Comparison of ENCODE assay signal across 9 cellular contexts in genomic region chr10:70672993-70673928, GRCh38. TPM values are rescaled to one million over a fixed set of nuclear protein-coding genes. Genes with fewer than 3 reads are reported as not detected.
DNase-seq lines count a peak whose midpoint lies in the region; ATAC-seq and TF ChIP-seq lines count a peak whose summit lies in the region.
"Had no signal": no experiment of that assay in that cellular context is flagged by ENCODE, and none has a peak within 500 bp of the region (broad histone marks: within the 10 kb centered on the region; RNA-seq: fewer than 3 reads in every experiment).

No MANE protein-coding gene starts in this region.

- TF ChIP-seq CTCF in AG04450 (IDR thresholded peaks at IDR 0.05; ENCODE audit: low read depth, low read length) (no peak), IMR-90 (conservative IDR thresholded peaks at IDR 0.05; ENCODE audit: low read depth, low read length) (no peak), chondrocyte (IDR thresholded peaks at IDR 0.05) (no peak), mucosa of descending colon (IDR thresholded peaks at IDR 0.05) (no peak)

- H2BK5ac ChIP-seq in IMR-90 (ENCODE audit: low read depth, low read length, poor library complexity, severe bottlenecking), result no peak overlapping the region

- peaks cover 4% of the 10 kb centered on the region for H3K27me3 ChIP-seq in AG04450 (ENCODE audit: control insufficient read depth, insufficient read depth, low read length)
- peaks cover 10% of the 10 kb centered on the region for H3K27me3 ChIP-seq in IMR-90 (ENCODE audit: control insufficient read depth, insufficient read depth, low read length)

- peak; percentile 72 for DNase-seq in AG04450 (ENCODE audit: low read depth, low spot score)
- DNase-seq in IMR-90, result peak; percentile 75
- DNase-seq in chondrocyte (ENCODE audit: low spot score), result peak; percentile 79
- peak in 2 of 3 donors; percentile 24 to 45 for DNase-seq in mucosa of descending colon
- no peak for DNase-seq in activated gamma-delta T cell (lab: John Stamatoyannopoulos, UW)
- DNase-seq in activated CD8-positive, alpha-beta memory T cell treated with anti-CD3 and anti-CD28 coated beads, Interleukin-2, amount 50 U/mL, for 48 hours, result no peak

- H4K8ac ChIP-seq in IMR-90 (ENCODE audit: low read depth in 2 of 2, low read length in 2 of 2), result no peak overlapping the region; a peak in 1 of 4 replicates

- peak overlapping the region; percentile 48; the same call in 1 of the 3 replicates for H2BK15ac ChIP-seq in IMR-90 (ENCODE audit: low read depth, low read length)

- no peaks in the 10 kb centered on the region for H3K36me3 ChIP-seq in IMR-90 (ENCODE audit: control insufficient read depth, insufficient read depth, low read length)
- no peaks in the 10 kb centered on the region for H3K36me3 ChIP-seq in mucosa of descending colon (ENCODE audit: low read depth)

- ATAC-seq in IMR-90 (ENCODE audit: low read depth) (peak; percentile 70), mucosa of descending colon (peak; percentile 25), GM19452 (IDR thresholded peaks at IDR 0.05; ENCODE audit: unreplicated experiment) (no peak), GM21447 (IDR thresholded peaks at IDR 0.05; ENCODE audit: unreplicated experiment) (no peak)

- no peaks in the 10 kb centered on the region for H3K79me1 ChIP-seq in IMR-90 (ENCODE audit: low read depth in 1 of 2, low read length in 2 of 2)

- peak overlapping the region; percentile 90 for H3K27ac Mint-ChIP-seq in chondrocyte (ENCODE audit: unreplicated experiment)

- no peak overlapping the region for H4K5ac ChIP-seq in IMR-90 (ENCODE audit: low read depth, low read length)

- peak overlapping the region; percentile 61 for H3K4ac ChIP-seq in IMR-90 (ENCODE audit: low read depth, low read length)

- dilution Hi-C loops in IMR-90 (cut with HindIII; ENCODE audit: low sequenced_read_pairs, unreplicated experiment), result no loop called here

- intact Hi-C loops in IMR-90 (cut with micrococcal nuclease), result loop anchor here (1.0 to 5.0 kb wide), 2 partner anchors 121 to 207 kb away; no protein-coding TSS in a partner anchor
- intact Hi-C loops in mucosa of descending colon (cut with DNase I, micrococcal nuclease), result no loop called here

- peak overlapping the region; percentile 86 for H3K4me3 Mint-ChIP-seq in chondrocyte (ENCODE audit: unreplicated experiment)

- no TSS peak for BruUV-seq in IMR-90 (replicated peaks; lab: Mats Ljungman, UMichigan)

- H3K9me3 ChIP-seq in AG04450 (ENCODE audit: control insufficient read depth, insufficient read depth, low read length) (no peaks in the 10 kb centered on the region; the same call in 1 of the 2 replicates), IMR-90 (ENCODE audit: control insufficient read depth, insufficient read depth, low read length) (no peaks in the 10 kb centered on the region), mucosa of descending colon (no peaks in the 10 kb centered on the region)

- in situ Hi-C loops in IMR-90 (cut with MboI; ENCODE audit: low sequenced_read_pairs), result no loop called here

- H3K56ac ChIP-seq in IMR-90 (ENCODE audit: extremely low read depth, insufficient read depth, low read length), result peak overlapping the region; percentile 47; the same call in 1 of the 2 replicates

- H3K27ac ChIP-seq in AG04450 (ENCODE audit: low read depth, low read length) (peak overlapping the region; percentile 75), IMR-90 (ENCODE audit: insufficient read depth, low read length) (no peak overlapping the region)

- POLR2A ChIA-PET in AG04450 (lab: Yijun Ruan, JAX) (interaction anchor here (0.9 to 2.0 kb wide), 7 partner anchors 9 to 121 kb away, joined by 4 to 13 read pairs (median 6); no protein-coding TSS in a partner anchor), IMR-90 (lab: Charles Lee; ENCODE audit: unreplicated experiment) (no interaction called here)

- H3K4me3 ChIP-seq in AG04450 (ENCODE audit: low read depth, low read length) (peak overlapping the region; percentile 64), IMR-90 (ENCODE audit: insufficient read depth, low read depth, low read length) (peak overlapping the region; percentile 38; the same call in 1 of the 2 replicates), mucosa of descending colon (no peak overlapping the region)

- H3K14ac ChIP-seq in IMR-90 (replicated peaks; ENCODE audit: low read depth, low read length), result peak overlapping the region; percentile 71

- H3K27me3 Mint-ChIP-seq in chondrocyte (ENCODE audit: low read depth), result peaks cover 3% of the 10 kb centered on the region

- peak overlapping the region; percentile 20; the same call in 1 of the 2 replicates for H2AK5ac ChIP-seq in IMR-90 (ENCODE audit: low read depth, low read length)

- H3K4me2 ChIP-seq in IMR-90 (ENCODE audit: low read depth, low read length), result peak overlapping the region; percentile 46

- TF ChIP-seq POLR2A in IMR-90 (IDR thresholded peaks at IDR 0.05; ENCODE audit: low read depth, low read length), result no peak

- H2BK20ac ChIP-seq in IMR-90 (ENCODE audit: low read depth, low read length), result no peak overlapping the region

- peak overlapping the region; percentile 49; the same call in 1 of the 2 replicates for H2BK120ac ChIP-seq in IMR-90 (ENCODE audit: low read depth, low read length)

- H2AFZ ChIP-seq in IMR-90 (replicated peaks; ENCODE audit: low read length, poor library complexity), result peak overlapping the region; percentile 78

- no peak overlapping the region for H3K9ac ChIP-seq in IMR-90 (ENCODE audit: low read depth, low read length)

- peak overlapping the region; percentile 91 for H3K23ac ChIP-seq in IMR-90 (ENCODE audit: low read depth, low read length)

- WGBS in IMR-90 (ENCODE audit: extremely low coverage in 2 of 2, insufficient read length in 1 of 2), 2 experiments, result 0% methylated on average over 1 of the region's 15 CpGs; no CpG with 5 or more reads in 1 of the 2 experiments

- H3K4me1 Mint-ChIP-seq in chondrocyte (ENCODE audit: low read depth), result peaks cover 48% of the 10 kb centered on the region

- H3K4me1 ChIP-seq in IMR-90 (ENCODE audit: control insufficient read depth, insufficient read depth, low read length) (peaks cover 7% of the 10 kb centered on the region; the same call in 1 of the 2 replicates), mucosa of descending colon (ENCODE audit: low read depth) (peaks cover 3% of the 10 kb centered on the region)

- H3K18ac ChIP-seq in IMR-90 (ENCODE audit: low read depth, low read length), result no peak overlapping the region

- CTCF ChIA-PET in AG04450 (lab: Charles Lee), result interaction anchor here (1.0 to 1.2 kb wide), 2 partner anchors 114 to 123 kb away, joined by 3 to 6 read pairs; no protein-coding TSS in a partner anchor
- CTCF ChIA-PET in IMR-90 (lab: Yijun Ruan, JAX), result interaction anchor here (0.9 kb wide), 1 partner anchor 9 kb away, joined by 3 read pairs; no protein-coding TSS in a partner anchor

- H3K36me3 Mint-ChIP-seq in chondrocyte (ENCODE audit: low read depth), result peaks cover 1% of the 10 kb centered on the region

- no peaks in the 10 kb centered on the region for H3K9me3 Mint-ChIP-seq in chondrocyte (ENCODE audit: low read depth)

- H4K20me1 ChIP-seq in IMR-90 (ENCODE audit: insufficient read depth, low read length), result no peaks in the 10 kb centered on the region

- H2AK9ac ChIP-seq in IMR-90 (replicated peaks; ENCODE audit: low read depth, low read length, poor library complexity), result peak overlapping the region; percentile 70

- H4K91ac ChIP-seq in IMR-90 (ENCODE audit: insufficient read depth, low read depth, low read length), result no peak overlapping the region

- peaks cover 4% of the 10 kb centered on the region; the same call in 1 of the 2 replicates for H3K9me1 ChIP-seq in IMR-90 (ENCODE audit: insufficient read depth, low read length)

- no peak for TF ChIP-seq RAD21 in IMR-90 (IDR thresholded peaks at IDR 0.05; ENCODE audit: low read length)

TF ChIP-seq in IMR-90, 13 proteins besides CTCF, POLR2A, EP300 and RAD21:
- TF ChIP-seq RFX5 (IDR thresholded peaks at IDR 0.05; ENCODE audit: low read depth, low read length) (no peak), MXI1 (IDR thresholded peaks at IDR 0.05; ENCODE audit: borderline replicate concordance, low read depth, low read length) (0 out of 2 replicates have a peak, but pooled peaks have one; percentile 25), BHLHE40 (IDR thresholded peaks at IDR 0.05; ENCODE audit: low read depth, low read length) (0 out of 2 replicates have a peak, but pooled peaks have one; percentile 17), CEBPB (IDR thresholded peaks at IDR 0.05; ENCODE audit: low read depth, low read length) (0 out of 2 replicates have a peak, but pooled peaks have one; percentile 15), FOS (IDR thresholded peaks at IDR 0.05; ENCODE audit: low read depth, low read length) (peak; percentile 36)

RNA-seq across cellular contexts. Expression of gene ADAMTS14, which starts 1.0 kb away (rescaled TPM):
- polyA plus RNA-seq in AG04450 (2011; rRNA removed) (2.9 and 4.6 TPM in 2 replicates), IMR-90 (2012; rRNA removed) (0.31 and 0.33 TPM in 2 replicates)
- 3.4 and 4.0 TPM in 2 replicates for polyA minus RNA-seq in AG04450 (2011; rRNA and poly(A)+ RNA removed)
- total RNA-seq in IMR-90 (2012; rRNA removed) (under 0.01 TPM in 2 replicates), chondrocyte (7.7 to 9.2 TPM (median 8.7 TPM) in 3 replicates), mucosa of descending colon (1 to 10 TPM; 1.8 to 2.1 (median 2.1) TPM)
- polyA plus RNA-seq in IMR-90 (2012; cell fraction: cytosol; rRNA removed), result 0.14 and 0.34 TPM in 2 replicates
- polyA plus RNA-seq in IMR-90 (2012; cell fraction: nucleus; rRNA removed; ENCODE audit: low replicate concordance), result 2.5 and 4.3 TPM in 2 replicates
- total RNA-seq: dermis microvascular lymphatic vessel endothelial cell had no signal

Comparison
In these comparisons a context has a peak if more than half of its experiments do, and no peak if none do; other contexts are left out.
1. DNase-seq: peak in AG04450 (single experiment), IMR-90 (single experiment), chondrocyte (single experiment) and mucosa of descending colon (2 of 3); none in activated gamma-delta T cell (single experiment) and activated CD8-positive, alpha-beta memory T cell treated with anti-CD3 and anti-CD28 coated beads, Interleukin-2, amount 50 U/mL, for 48 hours (single experiment).
2. ATAC-seq: peak in IMR-90 (single experiment) and mucosa of descending colon (single experiment); none in GM19452 (single experiment) and GM21447 (single experiment).